In genomic region chr11:130897262-130898182, GRCh38 we compare ENCODE assay signal across 8 cellular contexts. TPM values are rescaled to one million over a fixed set of nuclear protein-coding genes. Genes with fewer than 3 reads are reported as not detected.
A peak's percentile ranks its signal among the peaks of the same experiment; 100 is the strongest.
DNase-seq lines count a peak whose midpoint lies in the region; ATAC-seq, FAIRE-seq and TF ChIP-seq lines count a peak whose summit lies in the region.

No MANE protein-coding gene starts in this region.

- H3K4me3 Mint-ChIP-seq in activated naive CD8-positive, alpha-beta T cell: no peak overlapping the region
- no peak overlapping the region for H3K4me3 Mint-ChIP-seq in activated naive CD8-positive, alpha-beta T cell treated with anti-CD3 and anti-CD28 coated beads for 36 hours
- peak overlapping the region; percentile 74 to 83 (median 81) for H3K4me3 Mint-ChIP-seq in nephron
- no peak overlapping the region for H3K4me3 Mint-ChIP-seq in stimulated activated naive CD8-positive, alpha-beta T cell treated with anti-CD3 and anti-CD28 coated beads, Interleukin-15, amount 100 ng/mL, for 72 hours

- no peak for TF ChIP-seq POLR2A in esophagus squamous epithelium (IDR thresholded peaks at IDR 0.05)

- no peaks in the 10 kb centered on the region for H3K27me3 Mint-ChIP-seq in activated naive CD8-positive, alpha-beta T cell
- no peaks in the 10 kb centered on the region for H3K27me3 Mint-ChIP-seq in activated naive CD8-positive, alpha-beta T cell treated with anti-CD3 and anti-CD28 coated beads for 36 hours
- H3K27me3 Mint-ChIP-seq in nephron (ENCODE audit: low read depth): no peaks in the 10 kb centered on the region
- no peaks in the 10 kb centered on the region for H3K27me3 Mint-ChIP-seq in stimulated activated naive CD8-positive, alpha-beta T cell treated with anti-CD3 and anti-CD28 coated beads, Interleukin-15, amount 100 ng/mL, for 72 hours

- DNase-seq in activated naive CD8-positive, alpha-beta T cell treated with anti-CD3 and anti-CD28 coated beads for 36 hours: no peak
- DNase-seq in esophagus squamous epithelium (lab: John Stamatoyannopoulos, UW) (no peak), LoVo (ENCODE audit: low spot score) (no peak), HTR-8/SVneo (ENCODE audit: insufficient read length, low spot score) (no peak), GM19239 (ENCODE audit: insufficient read length, low spot score) (no peak)
- no peak for DNase-seq in stimulated activated naive CD8-positive, alpha-beta T cell treated with anti-CD3 and anti-CD28 coated beads, Interleukin-15, amount 100 ng/mL, for 72 hours

- peak overlapping the region; percentile 3 for H3K27ac Mint-ChIP-seq in activated naive CD8-positive, alpha-beta T cell
- no peak overlapping the region for H3K27ac Mint-ChIP-seq in activated naive CD8-positive, alpha-beta T cell treated with anti-CD3 and anti-CD28 coated beads for 36 hours
- peak overlapping the region; percentile 99 for H3K27ac Mint-ChIP-seq in nephron
- H3K27ac Mint-ChIP-seq in stimulated activated naive CD8-positive, alpha-beta T cell treated with anti-CD3 and anti-CD28 coated beads, Interleukin-15, amount 100 ng/mL, for 72 hours: no peak overlapping the region

- no peaks in the 10 kb centered on the region for H3K9me3 Mint-ChIP-seq in activated naive CD8-positive, alpha-beta T cell (ENCODE audit: low read depth)
- H3K9me3 Mint-ChIP-seq in activated naive CD8-positive, alpha-beta T cell treated with anti-CD3 and anti-CD28 coated beads for 36 hours: no peaks in the 10 kb centered on the region
- H3K9me3 Mint-ChIP-seq in nephron: no peaks in the 10 kb centered on the region
- H3K9me3 Mint-ChIP-seq in stimulated activated naive CD8-positive, alpha-beta T cell treated with anti-CD3 and anti-CD28 coated beads, Interleukin-15, amount 100 ng/mL, for 72 hours: no peaks in the 10 kb centered on the region

- no peaks in the 10 kb centered on the region for H3K9me3 ChIP-seq in esophagus squamous epithelium

- FAIRE-seq in HTR-8/SVneo (lab: Jason Lieb, UNC) (no peak), GM19239 (lab: Jason Lieb, UNC) (no peak)

- H3K4me1 ChIP-seq in esophagus squamous epithelium: peaks cover 0 to 47% (median 6%) of the 10 kb centered on the region in 3 donors

- H3K27me3 ChIP-seq in esophagus squamous epithelium: no peaks in the 10 kb centered on the region

- H3K27ac ChIP-seq in esophagus squamous epithelium: peak overlapping the region; percentile 41 to 87 (median 80)

- intact Hi-C loops in esophagus squamous epithelium (cut with DNase I): loop anchor here (10.0 kb wide), 1 partner anchor 463 kb away; no protein-coding TSS in a partner anchor

- peaks cover 12% of the 10 kb centered on the region for H3K36me3 Mint-ChIP-seq in activated naive CD8-positive, alpha-beta T cell
- peaks cover 19% of the 10 kb centered on the region for H3K36me3 Mint-ChIP-seq in activated naive CD8-positive, alpha-beta T cell treated with anti-CD3 and anti-CD28 coated beads for 36 hours
- peaks cover 66% of the 10 kb centered on the region for H3K36me3 Mint-ChIP-seq in nephron (ENCODE audit: low read depth)

- TF ChIP-seq CTCF in esophagus squamous epithelium (IDR thresholded peaks at IDR 0.05) (no peak), nephron (IDR thresholded peaks at IDR 0.05; ENCODE audit: unreplicated experiment in 3 of 3) (no peak)

- WGBS in esophagus squamous epithelium, 2 donors: 41 to 50% methylated on average over 17 of the region's 17 CpGs

- no peak for ATAC-seq in stimulated activated naive CD8-positive, alpha-beta T cell treated with anti-CD3 and anti-CD28 coated beads, Interleukin-15, amount 100 ng/mL, for 72 hours

- peaks cover 16 to 98% (median 32%) of the 10 kb centered on the region in 3 donors for H3K36me3 ChIP-seq in esophagus squamous epithelium

- no peaks in the 10 kb centered on the region for H3K4me1 Mint-ChIP-seq in activated naive CD8-positive, alpha-beta T cell (ENCODE audit: low read depth)
- H3K4me1 Mint-ChIP-seq in activated naive CD8-positive, alpha-beta T cell treated with anti-CD3 and anti-CD28 coated beads for 36 hours: no peaks in the 10 kb centered on the region
- H3K4me1 Mint-ChIP-seq in nephron: peaks cover 23% of the 10 kb centered on the region
- H3K4me1 Mint-ChIP-seq in stimulated activated naive CD8-positive, alpha-beta T cell treated with anti-CD3 and anti-CD28 coated beads, Interleukin-15, amount 100 ng/mL, for 72 hours: no peaks in the 10 kb centered on the region

- peak overlapping the region in 2 of 4 donors; percentile 6 to 17 for H3K4me3 ChIP-seq in esophagus squamous epithelium

RNA-seq across cellular contexts. Expression of gene SNX19, which starts 18.8 kb away (rescaled TPM):
- 10 to 100 TPM; 24.8 to 27.0 TPM for total RNA-seq in activated naive CD8-positive, alpha-beta T cell treated with anti-CD3 and anti-CD28 coated beads for 36 hours
- 10 to 100 TPM; 38.0 to 75.0 (median 52.1) TPM for total RNA-seq in esophagus squamous epithelium

Comparison
In these comparisons a context has a peak if more than half of its experiments do, and no peak if none do; other contexts are left out.
1. H3K27ac Mint-ChIP-seq: peak in activated naive CD8-positive, alpha-beta T cell (single experiment) and nephron (3 of 3); none in activated naive CD8-positive, alpha-beta T cell treated with anti-CD3 and anti-CD28 coated beads for 36 hours (single experiment) and stimulated activated naive CD8-positive, alpha-beta T cell treated with anti-CD3 and anti-CD28 coated beads, Interleukin-15, amount 100 ng/mL, for 72 hours (0 of 2).
2. H3K4me3 Mint-ChIP-seq: peak in nephron (3 of 3); none in activated naive CD8-positive, alpha-beta T cell (single experiment), activated naive CD8-positive, alpha-beta T cell treated with anti-CD3 and anti-CD28 coated beads for 36 hours (single experiment) and stimulated activated naive CD8-positive, alpha-beta T cell treated with anti-CD3 and anti-CD28 coated beads, Interleukin-15, amount 100 ng/mL, for 72 hours (0 of 2).